ENCODE assay signal across 8 cellular contexts in the genomic region with DNA sequence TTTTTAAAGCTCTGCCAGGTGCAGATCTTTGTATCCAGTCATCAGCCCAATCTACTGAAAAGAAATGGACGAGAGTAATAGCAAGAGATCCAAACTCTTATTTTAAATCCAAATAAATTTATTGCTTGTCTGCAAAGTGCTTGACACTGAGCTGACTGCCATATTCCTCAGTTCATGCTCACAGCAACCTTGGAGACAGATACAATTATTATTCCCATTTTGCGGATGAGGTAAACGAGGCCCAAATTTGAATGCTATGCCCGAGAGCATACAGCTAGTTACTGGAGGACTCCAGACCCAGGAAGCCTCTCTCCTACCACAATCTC. TPM values are rescaled to one million over a fixed set of nuclear protein-coding genes. Genes with fewer than 3 reads are reported as not detected.
DNase-seq lines count a peak whose midpoint lies in the region; ATAC-seq and TF ChIP-seq lines count a peak whose summit lies in the region.

No MANE protein-coding gene starts in this region.

- peak overlapping the region; percentile 91 to 92 for H3K4me3 ChIP-seq in HCT116 (replicated peaks in 1 of 2; ENCODE audit: low read depth in 1 of 2, low read length in 2 of 2)
- peak overlapping the region; percentile 87 for H3K4me3 ChIP-seq in iPS DF 6.9 (ENCODE audit: low read length)
- peak overlapping the region; percentile 67 for H3K4me3 ChIP-seq in smooth muscle cell

- no peaks in the 10 kb centered on the region for H3K9me2 ChIP-seq in HCT116 (ENCODE audit: insufficient read depth)

- peaks cover 35% of the 10 kb centered on the region for H3K4me1 Mint-ChIP-seq in activated CD4-positive, alpha-beta memory T cell treated with anti-CD3 and anti-CD28 coated beads, Interleukin-2, amount 10 ng/mL, durations not matched to agents 7 days and 5 days

- H3K9me3 ChIP-seq in HCT116 (ENCODE audit: control insufficient read depth in 1 of 2, insufficient read depth in 1 of 2, low read depth in 1 of 2, low read length in 2 of 2), result no peaks in the 10 kb centered on the region
- no peaks in the 10 kb centered on the region for H3K9me3 ChIP-seq in iPS DF 6.9 (ENCODE audit: control insufficient read depth, insufficient read depth, low read length)
- H3K9me3 ChIP-seq in smooth muscle cell (replicated peaks; ENCODE audit: low read depth), result no peaks in the 10 kb centered on the region

- no TSS peak for BruUV-seq in HCT116 (replicated peaks; lab: Mats Ljungman, UMichigan)

- H3K9ac ChIP-seq in HCT116 (ENCODE audit: low read length) (peak overlapping the region; percentile 96), smooth muscle cell (ENCODE audit: low read depth) (peak overlapping the region; percentile 81)

- H3K36me3 ChIP-seq in HCT116 (ENCODE audit: control insufficient read depth in 1 of 2, insufficient read depth in 2 of 2, low read length in 2 of 2) (peaks cover 26 to 33% of the 10 kb centered on the region in 2 experiments), iPS DF 6.9 (ENCODE audit: control insufficient read depth, insufficient read depth, low read length) (peaks cover 6% of the 10 kb centered on the region; the same call in 1 of the 2 replicates), smooth muscle cell (ENCODE audit: low read depth) (peaks cover 11% of the 10 kb centered on the region)

- H3K4me2 ChIP-seq in HCT116 (ENCODE audit: low read length), result peak overlapping the region; percentile 76
- peak overlapping the region; percentile 91 for H3K4me2 ChIP-seq in smooth muscle cell

- TF ChIP-seq CTCF in HCT116 (IDR thresholded peaks at IDR 0.05 in 2 of 3, conservative IDR thresholded peaks at IDR 0.05 in 1 of 3; ENCODE audit: borderline replicate concordance in 1 of 3, insufficient read depth in 1 of 3, low read depth in 2 of 3, low read length in 2 of 3), result no peak
- no peak for TF ChIP-seq CTCF in smooth muscle cell (IDR thresholded peaks at IDR 0.05; ENCODE audit: borderline replicate concordance, insufficient read depth, poor library complexity, severe bottlenecking)

- no peak for TF ChIP-seq RAD21 in HCT116 (IDR thresholded peaks at IDR 0.05; ENCODE audit: low read depth)

- POLR2A ChIA-PET in HCT116 (lab: Charles Lee), result interaction anchor here (1.2 to 1.8 kb wide), 4 partner anchors 9 to 28 kb away, joined by 3 to 13 read pairs (median 6); a partner anchor contains a TSS
- POLR2A ChIA-PET in activated CD4-positive, alpha-beta memory T cell treated with anti-CD3 and anti-CD28 coated beads, Interleukin-2, amount 10 ng/mL, durations not matched to agents 7 days and 5 days (lab: Charles Lee), result interaction anchor here (0.9 to 3.4 kb wide), 20 partner anchors 9 to 425 kb away, joined by 3 to 84 read pairs (median 8); a partner anchor contains a TSS

- H3K27ac Mint-ChIP-seq in activated CD4-positive, alpha-beta memory T cell treated with anti-CD3 and anti-CD28 coated beads, Interleukin-2, amount 10 ng/mL, durations not matched to agents 7 days and 5 days, result peak overlapping the region; percentile 92

- H3K9me3 Mint-ChIP-seq in activated CD4-positive, alpha-beta memory T cell treated with anti-CD3 and anti-CD28 coated beads, Interleukin-2, amount 10 ng/mL, durations not matched to agents 7 days and 5 days, result no peaks in the 10 kb centered on the region

- RAD21 ChIA-PET in HCT116 (lab: Charles Lee; ENCODE audit: low non-redundant PET in 1 of 2, low total read pairs in 2 of 2, uncharacterized antibody in 2 of 2, unreplicated experiment in 2 of 2), result interaction anchor here in 1 of 2 experiments (1.3 kb wide), 1 partner anchor 358 kb away, joined by 3 read pairs; no protein-coding TSS in a partner anchor

- CTCF ChIA-PET in HCT116 (lab: Charles Lee), result interaction anchor here (1.0 to 2.6 kb wide), 9 partner anchors 14 to 357 kb away, joined by 3 to 22 read pairs (median 5); a partner anchor contains a TSS
- CTCF ChIA-PET in activated CD4-positive, alpha-beta memory T cell treated with anti-CD3 and anti-CD28 coated beads, Interleukin-2, amount 10 ng/mL, durations not matched to agents 7 days and 5 days (lab: Charles Lee), result interaction anchor here (0.8 to 4.0 kb wide), 30 partner anchors 9 to 425 kb away, joined by 3 to 87 read pairs (median 4); a partner anchor contains a TSS

- H3K79me2 ChIP-seq in HCT116 (ENCODE audit: insufficient read depth, low read length) (peaks cover 56% of the 10 kb centered on the region), smooth muscle cell (ENCODE audit: low read depth) (peaks cover 39% of the 10 kb centered on the region)

- intact Hi-C loops in HCT116 (cut with micrococcal nuclease), result loop anchor here (2.0 kb wide), 2 partner anchors 27 to 355 kb away; a partner anchor contains a TSS

- H3K27me3 Mint-ChIP-seq in activated CD4-positive, alpha-beta memory T cell treated with anti-CD3 and anti-CD28 coated beads, Interleukin-2, amount 10 ng/mL, durations not matched to agents 7 days and 5 days, result no peaks in the 10 kb centered on the region

- ATAC-seq in HCT116, result no peak
- no peak for ATAC-seq in HG03460 (IDR thresholded peaks at IDR 0.05; ENCODE audit: unreplicated experiment)

- TF ChIP-seq POLR2A in HCT116 (IDR thresholded peaks at IDR 0.05; ENCODE audit: borderline replicate concordance, extremely low read depth, insufficient read depth, insufficient read length), result no peak

- H3K27ac ChIP-seq in HCT116 (ENCODE audit: low read depth, low read length) (peak overlapping the region; percentile 76), iPS DF 6.9 (ENCODE audit: low read length) (no peak overlapping the region), smooth muscle cell (ENCODE audit: low read depth) (peak overlapping the region; percentile 15)

- H3K27me3 ChIP-seq in HCT116 (ENCODE audit: insufficient read depth, low read length) (no peaks in the 10 kb centered on the region), iPS DF 6.9 (ENCODE audit: control insufficient read depth, insufficient read depth, low read length) (no peaks in the 10 kb centered on the region), smooth muscle cell (ENCODE audit: low read depth) (no peaks in the 10 kb centered on the region)

- peak overlapping the region; percentile 100 for H3K4me3 Mint-ChIP-seq in activated CD4-positive, alpha-beta memory T cell treated with anti-CD3 and anti-CD28 coated beads, Interleukin-2, amount 10 ng/mL, durations not matched to agents 7 days and 5 days

- H3K36me3 Mint-ChIP-seq in activated CD4-positive, alpha-beta memory T cell treated with anti-CD3 and anti-CD28 coated beads, Interleukin-2, amount 10 ng/mL, durations not matched to agents 7 days and 5 days (ENCODE audit: low read depth), result peaks cover 32% of the 10 kb centered on the region

- WGBS in iPS DF 6.9 (ENCODE audit: insufficient coverage, insufficient read length), result no CpG with 5 or more reads among the region's 4 CpGs
- WGBS in smooth muscle cell (ENCODE audit: low lambda C conversion rate), result 6% methylated on average over 4 of the region's 4 CpGs

- H3K4me1 ChIP-seq in HCT116 (ENCODE audit: control insufficient read depth in 1 of 2, insufficient read depth in 2 of 2, low read length in 2 of 2), result peaks cover 7 to 14% of the 10 kb centered on the region in 2 experiments
- no peaks in the 10 kb centered on the region for H3K4me1 ChIP-seq in iPS DF 6.9 (ENCODE audit: control insufficient read depth, insufficient read depth, low read length)
- H3K4me1 ChIP-seq in smooth muscle cell (ENCODE audit: low read depth), result peaks cover 8% of the 10 kb centered on the region

- H4K20me1 ChIP-seq in HCT116 (ENCODE audit: insufficient read depth) (no peaks in the 10 kb centered on the region), smooth muscle cell (ENCODE audit: low read depth) (no peaks in the 10 kb centered on the region)

- DNase-seq in HCT116 (ENCODE audit: low read depth, low spot score), result no peak
- no peak for DNase-seq in activated CD4-positive, alpha-beta memory T cell treated with anti-CD3 and anti-CD28 coated beads, Interleukin-2, amount 10 ng/mL, durations not matched to agents 7 days and 5 days
- DNase-seq in iPS DF 6.9 (ENCODE audit: low read depth, low spot score), result no peak
- no peak for DNase-seq in smooth muscle cell (lab: John Stamatoyannopoulos, UW; ENCODE audit: unreplicated experiment)
- no peak for DNase-seq in retina
- DNase-seq in central memory CD4-positive, alpha-beta T cell, result no peak
- DNase-seq in NCI-H1105 treated with DMSO at 0.1 percent for 48 hours (lab: John Stamatoyannopoulos, UW), result no peak

- H3F3A ChIP-seq in smooth muscle cell (ENCODE audit: low read depth), result no peaks in the 10 kb centered on the region

- H2AFZ ChIP-seq in HCT116 (ENCODE audit: low read depth, low read length, poor library complexity, severe bottlenecking) (no peak overlapping the region), smooth muscle cell (ENCODE audit: low read depth) (peak overlapping the region; percentile 81)

TF ChIP-seq in HCT116, 20 proteins besides CTCF, POLR2A, EP300 and RAD21 (continues in another document):
- no peak for TF ChIP-seq SP1 (IDR thresholded peaks at IDR 0.05; ENCODE audit: low read depth)
- TF ChIP-seq ELF1 (IDR thresholded peaks at IDR 0.05; ENCODE audit: borderline replicate concordance, low read depth), result no peak
- TF ChIP-seq CBX3 (IDR thresholded peaks at IDR 0.05; ENCODE audit: low read depth), result no peak
- TF ChIP-seq SIN3A (IDR thresholded peaks at IDR 0.05; ENCODE audit: low read depth), result no peak

RNA-seq across cellular contexts. Expression of a gene that starts 0.6 kb away (rescaled TPM):
- 172 TPM for total RNA-seq in HCT116 (2021; ENCODE audit: unreplicated experiment)
- polyA plus RNA-seq in HCT116 (2012), result 213 and 237 TPM in 2 replicates
- 10 to 100 TPM; 60.6 to 62.5 TPM for total RNA-seq in activated CD4-positive, alpha-beta memory T cell treated with anti-CD3 and anti-CD28 coated beads, Interleukin-2, amount 10 ng/mL, durations not matched to agents 7 days and 5 days
- total RNA-seq in smooth muscle cell, result 12.7 and 24.2 TPM in 2 replicates
- 20.6 and 22.7 TPM in 2 replicates for polyA plus RNA-seq in smooth muscle cell

RNA-seq across cellular contexts. Expression of a gene that starts 8.0 kb away (rescaled TPM):
- total RNA-seq in HCT116 (2021; ENCODE audit: unreplicated experiment), result 44.2 TPM
- polyA plus RNA-seq in HCT116 (2012), result 20.3 and 21.9 TPM in 2 replicates
- total RNA-seq in activated CD4-positive, alpha-beta memory T cell treated with anti-CD3 and anti-CD28 coated beads, Interleukin-2, amount 10 ng/mL, durations not matched to agents 7 days and 5 days, result 10 to 100 TPM; 59.4 to 61.6 TPM
- 7.8 and 17.1 TPM in 2 replicates for total RNA-seq in smooth muscle cell
- polyA plus RNA-seq in smooth muscle cell, result 9.0 and 12.9 TPM in 2 replicates

RNA-seq across cellular contexts. Expression of a gene that starts 27.7 kb away (rescaled TPM):
- total RNA-seq in HCT116 (2021; ENCODE audit: unreplicated experiment) (519 TPM), smooth muscle cell (109 and 121 TPM in 2 replicates)
- 323 and 330 TPM in 2 replicates for polyA plus RNA-seq in HCT116 (2012)
- 10 to 100 TPM; 31.2 to 35.6 TPM for total RNA-seq in activated CD4-positive, alpha-beta memory T cell treated with anti-CD3 and anti-CD28 coated beads, Interleukin-2, amount 10 ng/mL, durations not matched to agents 7 days and 5 days
- 129 and 175 TPM in 2 replicates for polyA plus RNA-seq in smooth muscle cell
